ENCODE assay signal across 9 cellular contexts in the genomic region with DNA sequence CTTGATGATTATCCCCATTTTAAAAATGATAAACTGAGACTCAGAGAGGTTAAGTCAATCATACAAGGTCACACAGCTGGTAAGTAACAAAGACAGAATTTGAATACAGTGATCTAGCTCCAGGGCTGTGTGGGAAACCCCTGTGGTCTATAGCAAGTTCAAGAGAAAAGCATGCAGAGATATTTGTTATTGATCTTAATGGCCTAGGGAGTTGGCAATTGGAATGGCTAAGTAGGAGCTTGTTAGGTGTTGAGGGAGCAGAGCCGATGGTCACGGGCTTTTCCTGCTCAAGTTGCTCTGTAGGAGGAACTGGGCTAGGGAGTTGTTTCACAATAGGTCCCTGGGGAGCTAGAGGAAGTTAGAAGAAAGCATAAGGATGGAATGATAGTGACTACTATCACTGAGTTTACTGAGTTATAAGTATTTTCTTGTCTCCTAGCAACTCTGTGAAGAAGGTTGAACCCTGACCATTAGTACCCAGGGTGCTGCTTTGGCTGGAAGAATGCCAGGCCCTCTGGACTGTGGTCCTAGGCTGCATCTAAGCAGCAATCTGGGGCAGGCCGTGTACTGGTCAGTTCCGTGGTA. TPM values are rescaled to one million over a fixed set of nuclear protein-coding genes. Genes with fewer than 3 reads are reported as not detected.
A peak's percentile ranks its signal among the peaks of the same experiment; 100 is the strongest.
DNase-seq lines count a peak whose midpoint lies in the region; ATAC-seq and TF ChIP-seq lines count a peak whose summit lies in the region.
"Had no signal": no experiment of that assay in that cellular context is flagged by ENCODE, and none has a peak within 500 bp of the region (broad histone marks: within the 10 kb centered on the region; RNA-seq: fewer than 3 reads in every experiment).

No MANE protein-coding gene starts in this region.

- TF ChIP-seq CTCF in AG09319 (IDR thresholded peaks at IDR 0.05; ENCODE audit: low read depth, low read length) (no peak), right lobe of liver (IDR thresholded peaks at IDR 0.05) (no peak)

- H3K27ac ChIP-seq in right lobe of liver, result peak overlapping the region in 1 of 3 donors; percentile 30
- no peak overlapping the region for H3K27ac ChIP-seq in aorta (ENCODE audit: low read depth in 1 of 2, low read length in 2 of 2)
- H3K27ac ChIP-seq: cardiac muscle cell had no signal

- H3K27ac Mint-ChIP-seq in activated naive CD4-positive, alpha-beta T cell treated with anti-CD3 and anti-CD28 coated beads, Interleukin-2, amount 50 U/mL, for 72 hours, result peak overlapping the region; percentile 36 to 93

- H3K9me3 Mint-ChIP-seq in activated naive CD4-positive, alpha-beta T cell treated with anti-CD3 and anti-CD28 coated beads, Interleukin-2, amount 50 U/mL, for 72 hours, result no peaks in the 10 kb centered on the region

- intact Hi-C loops in right lobe of liver (cut with DNase I) (no loop called here), aorta (cut with DNase I) (no loop called here)

- H3K27me3 ChIP-seq in right lobe of liver (no peaks in the 10 kb centered on the region), aorta (ENCODE audit: control insufficient read depth in 1 of 2, insufficient read depth in 2 of 2, low read length in 1 of 2) (no peaks in the 10 kb centered on the region)
- H3K27me3 ChIP-seq: cardiac muscle cell had no signal

- peaks cover 0 to 14% (median 3%) of the 10 kb centered on the region in 4 donors for H3K4me1 ChIP-seq in right lobe of liver
- H3K4me1 ChIP-seq in aorta (ENCODE audit: control insufficient read depth in 1 of 2, insufficient read depth in 2 of 2, low read length in 2 of 2), result no peaks in the 10 kb centered on the region

- TF ChIP-seq POLR2A in right lobe of liver (IDR thresholded peaks at IDR 0.05), result no peak

- H3K9me3 ChIP-seq in right lobe of liver, result no peaks in the 10 kb centered on the region
- H3K9me3 ChIP-seq in aorta (ENCODE audit: control insufficient read depth, low read length), result no peaks in the 10 kb centered on the region

- no peaks in the 10 kb centered on the region for H3K36me3 Mint-ChIP-seq in activated naive CD4-positive, alpha-beta T cell treated with anti-CD3 and anti-CD28 coated beads, Interleukin-2, amount 50 U/mL, for 72 hours

- no peaks in the 10 kb centered on the region for H3K36me3 ChIP-seq in right lobe of liver
- no peaks in the 10 kb centered on the region for H3K36me3 ChIP-seq in aorta (ENCODE audit: control insufficient read depth in 1 of 2, insufficient read depth in 2 of 2, low read length in 1 of 2)
- H3K36me3 ChIP-seq: cardiac muscle cell had no signal

- 49% methylated on average over 4 of the region's 4 CpGs for WGBS in right lobe of liver (ENCODE audit: insufficient coverage, low coverage, low lambda C conversion rate, missing lambda C conversion rate)
- WGBS in aorta, 2 donors, result 70 to 74% methylated on average over 4 of the region's 4 CpGs

- no peak overlapping the region for H3K4me3 ChIP-seq in right lobe of liver
- H3K4me3 ChIP-seq in aorta (ENCODE audit: low read length in 2 of 2), result no peak overlapping the region
- H3K4me3 ChIP-seq: cardiac muscle cell had no signal

- peak; percentile 71 for ATAC-seq in GM18870 (IDR thresholded peaks at IDR 0.05; ENCODE audit: unreplicated experiment)
- ATAC-seq in HG03378 (IDR thresholded peaks at IDR 0.05; ENCODE audit: unreplicated experiment), result peak; percentile 80
- ATAC-seq in activated naive CD4-positive, alpha-beta T cell treated with anti-CD3 and anti-CD28 coated beads, Interleukin-2, amount 50 U/mL, for 72 hours, result peak; percentile 37 to 68
- ATAC-seq in right lobe of liver, result peak; percentile 75 to 92 (median 90)
- peak; percentile 76 for ATAC-seq in aorta (ENCODE audit: low FRiP score)

- DNase-seq in AG09319 (ENCODE audit: extremely low read depth, low read depth), result peak; percentile 12
- DNase-seq in activated naive CD4-positive, alpha-beta T cell treated with anti-CD3 and anti-CD28 coated beads, Interleukin-2, amount 50 U/mL, for 72 hours (ENCODE audit: low spot score in 2 of 2), result no peak
- peak; percentile 61 to 83 (median 81) for DNase-seq in right lobe of liver
- peak in 1 of 2 donors; percentile 51 for DNase-seq in aorta
- no peak for DNase-seq in NCI-H1105 (lab: John Stamatoyannopoulos, UW)
- no peak for DNase-seq in retina

RNA-seq across cellular contexts. Expression of a gene that starts 30.0 kb away (rescaled TPM):
- total RNA-seq in activated naive CD4-positive, alpha-beta T cell treated with anti-CD3 and anti-CD28 coated beads, Interleukin-2, amount 50 U/mL, for 72 hours, result 10 to 100 TPM; 12.0 to 13.8 TPM
- total RNA-seq in right lobe of liver (10 to 100 TPM in 1 of 6 experiments, 1 to 10 TPM in 5; 2.9 to 14.1 (median 5.8) TPM), aorta (1 to 10 TPM; 4.0 to 6.7 TPM)
- polyA plus RNA-seq in aorta, result 1 to 10 TPM in 1 of 2 donors, under 1 TPM in 1; 0.05 to 3.3 TPM

RNA-seq across cellular contexts. Expression of a gene that starts 43.1 kb away (rescaled TPM):
- 10 to 100 TPM; 58.8 to 64.7 TPM for total RNA-seq in activated naive CD4-positive, alpha-beta T cell treated with anti-CD3 and anti-CD28 coated beads, Interleukin-2, amount 50 U/mL, for 72 hours
- 10 to 100 TPM in 5 of 6 experiments, 1 to 10 TPM in 1; 9.3 to 17.5 (median 12.7) TPM for total RNA-seq in right lobe of liver
- total RNA-seq in aorta, result 10 to 100 TPM; 21.0 to 22.4 TPM
- polyA plus RNA-seq in aorta, result 10 to 100 TPM in 1 of 2 donors, 1 to 10 TPM in 1; 7.8 to 15.0 TPM

Comparison
In these comparisons a context has a peak if more than half of its experiments do, and no peak if none do; other contexts are left out.
1. DNase-seq: peak in AG09319 (single experiment) and right lobe of liver (3 of 3); none in activated naive CD4-positive, alpha-beta T cell treated with anti-CD3 and anti-CD28 coated beads, Interleukin-2, amount 50 U/mL, for 72 hours (0 of 2), NCI-H1105 (single experiment) and retina (single experiment).
2. Peak in every context shown above with its lines, with median percentiles within 50 percentile points of each other: ATAC-seq.